ENCODE assay signal across 8 cellular contexts in the genomic region with DNA sequence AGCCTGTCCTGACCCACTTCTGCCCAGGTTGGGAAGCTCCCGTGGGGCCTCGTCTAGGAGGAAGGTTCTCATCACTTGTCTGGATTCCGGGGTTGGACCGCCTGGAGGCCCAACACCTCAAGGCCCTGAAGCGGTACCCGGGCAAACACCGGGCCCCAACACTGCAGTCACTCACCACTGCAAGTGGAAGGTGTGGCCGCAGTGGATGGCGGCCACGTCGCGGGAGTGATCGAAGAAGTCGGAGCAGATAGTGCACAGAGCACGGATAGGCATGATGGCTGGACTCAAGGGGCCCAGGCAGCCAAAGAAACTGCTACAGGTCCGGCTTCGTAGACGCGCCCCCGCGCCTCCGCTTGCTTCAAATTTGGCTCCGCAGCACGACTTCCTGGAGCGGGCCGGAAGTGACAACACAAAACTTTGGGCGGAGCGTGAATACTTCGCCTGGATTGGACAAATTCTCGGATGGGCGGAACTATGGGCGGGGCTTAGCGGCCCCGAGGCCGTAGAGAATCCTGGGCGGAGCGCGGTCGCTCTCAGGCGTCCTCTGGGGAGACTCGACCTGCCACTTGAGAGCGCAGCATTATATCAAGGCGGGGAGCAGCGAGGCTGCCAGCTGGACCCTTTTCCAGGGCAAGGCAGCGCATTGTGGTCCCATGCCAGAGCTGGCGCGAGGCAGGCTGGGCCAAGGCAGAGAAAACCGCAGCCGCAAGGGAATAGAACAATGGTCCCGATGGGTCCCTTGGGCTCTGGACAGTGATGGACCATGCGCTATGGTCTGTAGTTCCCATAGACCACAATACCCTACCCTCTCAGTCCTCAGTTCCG. TPM values are rescaled to one million over a fixed set of nuclear protein-coding genes. Genes with fewer than 3 reads are reported as not detected.
A peak's percentile ranks its signal among the peaks of the same experiment; 100 is the strongest.
DNase-seq lines count a peak whose midpoint lies in the region; ATAC-seq and TF ChIP-seq lines count a peak whose summit lies in the region.

Gene TRAIP (minus strand): TSS at position 384 of the 825 bp plus-strand sequence. CDS start 111 bp downstream, at position 273.

- H4K5ac ChIP-seq in mesendoderm (ENCODE audit: low read length) = no peak within 1 kb of the TSS

- H3K9me3 Mint-ChIP-seq in Caco-2 (ENCODE audit: unreplicated experiment) = no peaks in the 10 kb centered on the region

- CTCF ChIA-PET in Caco-2 (lab: Charles Lee) = interaction anchor here (1.1 to 1.7 kb wide), 2 partner anchors 54 to 73 kb away, joined by 3 to 4 read pairs; partner anchors contain the start of genes INKA1 and MON1A

- peak within 1 kb of the TSS; percentile 94 for H3K56ac ChIP-seq in mesendoderm (ENCODE audit: low read length)

- H3K4me3 ChIP-seq in Caco-2 (ENCODE audit: low read depth, low read length) = peak within 1 kb of the TSS; percentile 87
- H3K4me3 ChIP-seq in endocrine pancreas (ENCODE audit: control insufficient read depth, insufficient read depth, low read length) = peak within 1 kb of the TSS; percentile 54
- peak within 1 kb of the TSS; percentile 75 for H3K4me3 ChIP-seq in mesendoderm (ENCODE audit: low read length)

- no peak within 1 kb of the TSS for H2BK5ac ChIP-seq in mesendoderm (ENCODE audit: low read length)

- no peak within 1 kb of the TSS for H3K23ac ChIP-seq in mesendoderm (ENCODE audit: low read length)

- no CpG with 5 or more reads among the region's 52 CpGs for WGBS in mesendoderm (ENCODE audit: extremely low coverage, insufficient coverage, low lambda C conversion rate)

- H3K4me1 ChIP-seq in Caco-2 (0 out of 2 replicates have a peak, but pooled peaks cover 4% of the 10 kb centered on the region), endocrine pancreas (ENCODE audit: control insufficient read depth, insufficient read depth, low read length) (no peaks in the 10 kb centered on the region), mesendoderm (ENCODE audit: control insufficient read depth, low read depth, low read length) (peaks cover 3% of the 10 kb centered on the region)

- peaks cover 4% of the 10 kb centered on the region for H3K79me2 ChIP-seq in mesendoderm (ENCODE audit: control insufficient read depth, insufficient read depth, low read length)

- intact Hi-C loops in Caco-2 (cut with micrococcal nuclease; ENCODE audit: unreplicated experiment) = loop anchor here (1.0 to 5.0 kb wide), 3 partner anchors 17 to 73 kb away; partner anchors contain the start of genes MON1A and MST1R

- H3K9me3 ChIP-seq in Caco-2 (no peaks in the 10 kb centered on the region), endocrine pancreas (ENCODE audit: control insufficient read depth, low read length) (no peaks in the 10 kb centered on the region)

- peak within 1 kb of the TSS; percentile 88 for H3K27ac Mint-ChIP-seq in Caco-2 (ENCODE audit: unreplicated experiment)

- H3K9ac ChIP-seq in endocrine pancreas (ENCODE audit: control insufficient read depth, insufficient read depth, low read length) = peak within 1 kb of the TSS; percentile 54
- H3K9ac ChIP-seq in mesendoderm (ENCODE audit: low read length) = peak within 1 kb of the TSS; percentile 88

- peak; percentile 91 for ATAC-seq in GM21367 (IDR thresholded peaks at IDR 0.05; ENCODE audit: unreplicated experiment)

- BruUV-seq in Caco-2 (replicated peaks; lab: Mats Ljungman, UMichigan) = no TSS peak

- POLR2A ChIA-PET in Caco-2 (lab: Charles Lee) = interaction anchor here (1.1 kb wide), 1 partner anchor 24 kb away, joined by 3 read pairs; no protein-coding TSS in a partner anchor

- no peak within 1 kb of the TSS for H4K8ac ChIP-seq in mesendoderm (ENCODE audit: low read depth, low read length)

- no peak within 1 kb of the TSS for H2AK5ac ChIP-seq in mesendoderm (ENCODE audit: low read length)

- no peak within 1 kb of the TSS for H3K27ac ChIP-seq in mesendoderm (ENCODE audit: low read depth, low read length)

- no peak within 1 kb of the TSS for H2BK15ac ChIP-seq in mesendoderm (replicated peaks; ENCODE audit: low read depth)

- peak within 1 kb of the TSS; percentile 93 for H3K4me3 Mint-ChIP-seq in Caco-2 (ENCODE audit: unreplicated experiment)

- peaks cover 7% of the 10 kb centered on the region for H3K79me1 ChIP-seq in mesendoderm (ENCODE audit: low read length)

- no peaks in the 10 kb centered on the region for H3K27me3 Mint-ChIP-seq in Caco-2 (ENCODE audit: insufficient read depth, unreplicated experiment)

- DNase-seq in Caco-2 (peak; percentile 92 to 94), HT1080 (ENCODE audit: low read depth) (peak; percentile 91), NOMO-1 treated with dmso at 0.1 percent for 144 hours (lab: John Stamatoyannopoulos, UW; ENCODE audit: unreplicated experiment) (peak; percentile 89), mesendoderm (peak; percentile 96)
- peak; percentile 82 to 92 (median 91) for DNase-seq in activated CD8-positive, alpha-beta memory T cell treated with anti-CD3 and anti-CD28 coated beads for 48 hours (ENCODE audit: low read depth in 2 of 3, low spot score in 2 of 3)
- DNase-seq in stimulated activated CD8-positive, alpha-beta memory T cell treated with anti-CD3 and anti-CD28 coated beads, Interleukin-12 subunit alpha, Interleukin-12 subunit beta, amount 100 ng/mL, for 4 hours (ENCODE audit: low read depth) = peak; percentile 87

- H3K27me3 ChIP-seq in Caco-2 (replicated peaks; ENCODE audit: control insufficient read depth, insufficient read depth, low read length) (no peaks in the 10 kb centered on the region), endocrine pancreas (ENCODE audit: control insufficient read depth, insufficient read depth, low read length) (no peaks in the 10 kb centered on the region), mesendoderm (ENCODE audit: insufficient read depth, low read length, poor library complexity) (no peaks in the 10 kb centered on the region)

- H3K4ac ChIP-seq in mesendoderm (ENCODE audit: low read depth, low read length) = no peak within 1 kb of the TSS

- peaks cover 7% of the 10 kb centered on the region for H3K36me3 Mint-ChIP-seq in Caco-2 (ENCODE audit: insufficient read depth, unreplicated experiment)

- no peak for TF ChIP-seq CTCF in Caco-2 (IDR thresholded peaks at IDR 0.05; ENCODE audit: insufficient read depth in 1 of 2, low read depth in 1 of 2, low read length in 1 of 2, severe bottlenecking in 1 of 2, unreplicated experiment in 1 of 2)

- no peaks in the 10 kb centered on the region for H3K36me3 ChIP-seq in Caco-2 (ENCODE audit: control insufficient read depth, insufficient read depth, low read length)
- H3K36me3 ChIP-seq in endocrine pancreas (ENCODE audit: control insufficient read depth, insufficient read depth, low read length) = no peaks in the 10 kb centered on the region
- no peaks in the 10 kb centered on the region for H3K36me3 ChIP-seq in mesendoderm (ENCODE audit: control insufficient read depth, insufficient read depth, low read length)

- peaks cover 6% of the 10 kb centered on the region for H3K4me1 Mint-ChIP-seq in Caco-2 (ENCODE audit: low read depth, unreplicated experiment)

- peak within 1 kb of the TSS; percentile 70 for H3K4me2 ChIP-seq in mesendoderm (ENCODE audit: low read length)

- H2BK120ac ChIP-seq in mesendoderm (ENCODE audit: low read depth, low read length) = no peak within 1 kb of the TSS

- H3K18ac ChIP-seq in mesendoderm (ENCODE audit: low read length) = no peak within 1 kb of the TSS

RNA-seq across cellular contexts. Expression of gene TRAIP, which starts in this region (rescaled TPM):
- total RNA-seq in Caco-2 (2022) = 25.1 and 28.0 TPM in 2 replicates
- 13.4 and 15.1 TPM in 2 replicates for total RNA-seq in HT1080 (2014; rRNA removed; shearing (Covaris generic))
- 6.6 and 8.2 TPM in 2 replicates for polyA plus RNA-seq in HT1080 (2015; cell fraction: cytosol; rRNA removed)
- polyA plus RNA-seq in HT1080 (2015; cell fraction: nucleus; rRNA removed) = 31.1 and 32.4 TPM in 2 replicates
- polyA plus RNA-seq in mesendoderm (2013, experiment 1 of 2) = 18.5 TPM
- 19.7 TPM for polyA plus RNA-seq in mesendoderm (2013, experiment 2 of 2)
